9 cellular contexts compared by ENCODE assay signal in genomic region chrX:40749874-40750273, GRCh38. TPM values are rescaled to one million over a fixed set of nuclear protein-coding genes. Genes with fewer than 3 reads are reported as not detected.
A peak's percentile ranks its signal among the peaks of the same experiment; 100 is the strongest.
DNase-seq lines count a peak whose midpoint lies in the region; ATAC-seq and TF ChIP-seq lines count a peak whose summit lies in the region.
"Had no signal": no experiment of that assay in that cellular context is flagged by ENCODE, and none has a peak within 500 bp of the region (broad histone marks: within the 10 kb centered on the region; RNA-seq: fewer than 3 reads in every experiment).

No MANE protein-coding gene starts in this region.

- H3K27me3 Mint-ChIP-seq in activated T-helper 17 cell treated with anti-CD3 and anti-CD28 coated beads, Interleukin-2, amount 50 U/mL, for 72 hours = no peaks in the 10 kb centered on the region

- H3K27ac ChIP-seq in psoas muscle = peak overlapping the region; percentile 52

- no peak for DNase-seq in psoas muscle
- no peak for DNase-seq in mesenteric fat pad (ENCODE audit: low spot score)
- DNase-seq in stimulated activated effector memory CD8-positive, alpha-beta T cell treated with anti-CD3 and anti-CD28 coated beads, Interleukin-12 subunit alpha, Interleukin-12 subunit beta, amount 100 ng/mL, for 72 hours (ENCODE audit: low spot score in 2 of 2) = no peak
- DNase-seq: activated CD4-positive, alpha-beta memory T cell treated with anti-CD3 and anti-CD28 coated beads, Interleukin-2, amount 10 ng/mL, durations not matched to agents 7 days and 5 days; H7 had no signal

- no peak overlapping the region for H3K27ac Mint-ChIP-seq in activated T-helper 17 cell treated with anti-CD3 and anti-CD28 coated beads, Interleukin-2, amount 50 U/mL, for 72 hours
- H3K27ac Mint-ChIP-seq in stimulated activated effector memory CD8-positive, alpha-beta T cell treated with anti-CD3 and anti-CD28 coated beads, Interleukin-12 subunit alpha, Interleukin-12 subunit beta, amount 100 ng/mL, for 72 hours = no peak overlapping the region
- H3K27ac Mint-ChIP-seq: activated CD4-positive, alpha-beta memory T cell treated with anti-CD3 and anti-CD28 coated beads, Interleukin-2, amount 10 ng/mL, durations not matched to agents 7 days and 5 days had no signal

- H3K4me1 ChIP-seq in psoas muscle = no peaks in the 10 kb centered on the region

- no peaks in the 10 kb centered on the region for H3K36me3 Mint-ChIP-seq in activated T-helper 17 cell treated with anti-CD3 and anti-CD28 coated beads, Interleukin-2, amount 50 U/mL, for 72 hours (ENCODE audit: low read depth)
- no peaks in the 10 kb centered on the region for H3K36me3 Mint-ChIP-seq in stimulated activated effector memory CD8-positive, alpha-beta T cell treated with anti-CD3 and anti-CD28 coated beads, Interleukin-12 subunit alpha, Interleukin-12 subunit beta, amount 100 ng/mL, for 72 hours

- H3K4me3 Mint-ChIP-seq in activated T-helper 17 cell treated with anti-CD3 and anti-CD28 coated beads, Interleukin-2, amount 50 U/mL, for 72 hours = peak overlapping the region; percentile 44
- no peak overlapping the region for H3K4me3 Mint-ChIP-seq in stimulated activated effector memory CD8-positive, alpha-beta T cell treated with anti-CD3 and anti-CD28 coated beads, Interleukin-12 subunit alpha, Interleukin-12 subunit beta, amount 100 ng/mL, for 72 hours
- H3K4me3 Mint-ChIP-seq: activated CD4-positive, alpha-beta memory T cell treated with anti-CD3 and anti-CD28 coated beads, Interleukin-2, amount 10 ng/mL, durations not matched to agents 7 days and 5 days had no signal

- no peak for TF ChIP-seq POLR2A in GM18505 (IDR thresholded peaks at IDR 0.05; ENCODE audit: borderline replicate concordance, extremely low read depth, insufficient read depth, insufficient read length)

- WGBS in psoas muscle, 3 donors = 8 to 21% (median 18%) methylated on average over 3 of the region's 3 CpGs

- intact Hi-C loops in psoas muscle (cut with DNase I) = loop anchor here in 1 of 2 donors (10.0 kb wide), 1 partner anchor 115 kb away; no protein-coding TSS in a partner anchor

- peaks cover 6% of the 10 kb centered on the region for H3K9me3 ChIP-seq in psoas muscle

- H3K36me3 ChIP-seq in psoas muscle (ENCODE audit: insufficient read depth in 1 of 2, low read depth in 1 of 2) = no peaks in the 10 kb centered on the region

- no peak for TF ChIP-seq CTCF in psoas muscle (IDR thresholded peaks at IDR 0.05)

- ATAC-seq in GM18505 (IDR thresholded peaks at IDR 0.05; ENCODE audit: unreplicated experiment) = peak; percentile 65
- peak; percentile 84 for ATAC-seq in GM21825 (IDR thresholded peaks at IDR 0.05; ENCODE audit: unreplicated experiment)
- ATAC-seq in activated T-helper 17 cell treated with anti-CD3 and anti-CD28 coated beads, Interleukin-2, amount 50 U/mL, for 72 hours (replicated peaks) = peak; percentile 31
- ATAC-seq in psoas muscle = no peak
- ATAC-seq in stimulated activated effector memory CD8-positive, alpha-beta T cell treated with anti-CD3 and anti-CD28 coated beads, Interleukin-12 subunit alpha, Interleukin-12 subunit beta, amount 100 ng/mL, for 72 hours = no peak
- no peak for ATAC-seq in HG02938 (IDR thresholded peaks at IDR 0.05; ENCODE audit: unreplicated experiment)

- no peaks in the 10 kb centered on the region for H3K4me1 Mint-ChIP-seq in activated T-helper 17 cell treated with anti-CD3 and anti-CD28 coated beads, Interleukin-2, amount 50 U/mL, for 72 hours
- H3K4me1 Mint-ChIP-seq in stimulated activated effector memory CD8-positive, alpha-beta T cell treated with anti-CD3 and anti-CD28 coated beads, Interleukin-12 subunit alpha, Interleukin-12 subunit beta, amount 100 ng/mL, for 72 hours = no peaks in the 10 kb centered on the region

- peak overlapping the region; percentile 13 for H3K4me3 ChIP-seq in psoas muscle

- no peaks in the 10 kb centered on the region for H3K9me3 Mint-ChIP-seq in activated T-helper 17 cell treated with anti-CD3 and anti-CD28 coated beads, Interleukin-2, amount 50 U/mL, for 72 hours
- peaks cover 3% of the 10 kb centered on the region for H3K9me3 Mint-ChIP-seq in stimulated activated effector memory CD8-positive, alpha-beta T cell treated with anti-CD3 and anti-CD28 coated beads, Interleukin-12 subunit alpha, Interleukin-12 subunit beta, amount 100 ng/mL, for 72 hours

- H3K27me3 ChIP-seq in psoas muscle (ENCODE audit: insufficient read depth in 3 of 3, low read length in 2 of 3) = peaks cover 0 to 6% (median 0%) of the 10 kb centered on the region in 3 donors

RNA-seq across cellular contexts. Expression of gene MED14, which starts 14.5 kb away (rescaled TPM):
- total RNA-seq in activated T-helper 17 cell treated with anti-CD3 and anti-CD28 coated beads, Interleukin-2, amount 50 U/mL, for 72 hours = 10 to 100 TPM; 39.4 to 41.8 TPM
- 10 to 100 TPM; 46.6 to 63.2 (median 55.9) TPM for total RNA-seq in psoas muscle
- polyA plus RNA-seq in psoas muscle = 10 to 100 TPM; 10.7 to 23.9 (median 14.3) TPM
- total RNA-seq in mesenteric fat pad = 29.4 TPM

Comparison
In these comparisons a context has a peak if more than half of its experiments do, and no peak if none do; other contexts are left out.
1. ATAC-seq: peak in GM18505 (single experiment), GM21825 (single experiment) and activated T-helper 17 cell treated with anti-CD3 and anti-CD28 coated beads, Interleukin-2, amount 50 U/mL, for 72 hours (single experiment); none in psoas muscle (0 of 4), stimulated activated effector memory CD8-positive, alpha-beta T cell treated with anti-CD3 and anti-CD28 coated beads, Interleukin-12 subunit alpha, Interleukin-12 subunit beta, amount 100 ng/mL, for 72 hours (single experiment) and HG02938 (single experiment).